Comparison of ENCODE assay signal across 8 cellular contexts in genomic region chr15:74790080-74790916, GRCh38. TPM values are rescaled to one million over a fixed set of nuclear protein-coding genes. Genes with fewer than 3 reads are reported as not detected.
DNase-seq lines count a peak whose midpoint lies in the region; ATAC-seq and TF ChIP-seq lines count a peak whose summit lies in the region.

No MANE protein-coding gene starts in this region.

- H2AFZ ChIP-seq in mammary epithelial cell (ENCODE audit: low read depth, low read length): no peak overlapping the region

- no peaks in the 10 kb centered on the region for H3K36me3 Mint-ChIP-seq in MCF 10A (ENCODE audit: insufficient read depth, unreplicated experiment)
- peaks cover 41% of the 10 kb centered on the region for H3K36me3 Mint-ChIP-seq in central memory CD8-positive, alpha-beta T cell (ENCODE audit: insufficient read depth)
- H3K36me3 Mint-ChIP-seq in WTC11: no peaks in the 10 kb centered on the region

- 56% methylated on average over 15 of the region's 15 CpGs for WGBS in mammary epithelial cell (ENCODE audit: low coverage, missing lambda C conversion rate)
- 89 to 91% methylated on average over 10 to 13 of the region's 15 CpGs for WGBS in mesodermal cell (ENCODE audit: insufficient coverage in 2 of 2), 2 experiments

- POLR2A ChIA-PET in MCF 10A (lab: Yijun Ruan, JAX): interaction anchor here (0.9 kb wide), 2 partner anchors 9 to 116 kb away, joined by 3 to 4 read pairs; partner anchors contain the start of gene FAM219B
- POLR2A ChIA-PET in WTC11 (lab: Charles Lee): interaction anchor here (0.5 kb wide), 1 partner anchor 67 kb away, joined by 3 read pairs; no protein-coding TSS in a partner anchor

- H3K4me3 ChIP-seq in mammary epithelial cell (replicated peaks in 1 of 3; ENCODE audit: insufficient read depth in 1 of 3, low read depth in 2 of 3, low read length in 3 of 3): no peak overlapping the region
- no peak overlapping the region for H3K4me3 ChIP-seq in RWPE2 (ENCODE audit: severe bottlenecking)
- H3K4me3 ChIP-seq in mesodermal cell (ENCODE audit: extremely low read depth, insufficient read depth, low read length, poor library complexity, severe bottlenecking): no peak overlapping the region
- H3K4me3 ChIP-seq in upper lobe of right lung: peak overlapping the region; percentile 29

- no peak overlapping the region for H3K4me2 ChIP-seq in mammary epithelial cell (ENCODE audit: insufficient read depth, low read depth, low read length)

- no peaks in the 10 kb centered on the region for H3K27me3 Mint-ChIP-seq in MCF 10A (ENCODE audit: insufficient read depth, unreplicated experiment)
- no peaks in the 10 kb centered on the region for H3K27me3 Mint-ChIP-seq in central memory CD8-positive, alpha-beta T cell
- no peaks in the 10 kb centered on the region; the same call in 1 of the 2 replicates for H3K27me3 Mint-ChIP-seq in WTC11 (ENCODE audit: low read depth)

- DNase-seq in MCF 10A (ENCODE audit: unreplicated experiment): peak; percentile 58
- no peak for DNase-seq in mammary epithelial cell
- no peak for DNase-seq in RWPE2 (ENCODE audit: low spot score)
- DNase-seq in central memory CD8-positive, alpha-beta T cell (ENCODE audit: low spot score in 2 of 2): no peak
- peak; percentile 82 for DNase-seq in upper lobe of right lung
- DNase-seq in ecto neural progenitor cell (ENCODE audit: low spot score): no peak
- DNase-seq in WTC11 (ENCODE audit: low spot score): no peak

- H3K4me1 ChIP-seq in mammary epithelial cell (ENCODE audit: insufficient read depth, low read length) (peaks cover 43% of the 10 kb centered on the region), RWPE2 (ENCODE audit: insufficient read depth, poor library complexity, severe bottlenecking) (peaks cover 43% of the 10 kb centered on the region), mesodermal cell (ENCODE audit: control insufficient read depth, insufficient read depth, low read length, poor library complexity, severe bottlenecking) (peaks cover 21% of the 10 kb centered on the region), upper lobe of right lung (peaks cover 81% of the 10 kb centered on the region)

- no peaks in the 10 kb centered on the region for H3K9me3 Mint-ChIP-seq in MCF 10A (ENCODE audit: unreplicated experiment)
- no peaks in the 10 kb centered on the region for H3K9me3 Mint-ChIP-seq in central memory CD8-positive, alpha-beta T cell
- H3K9me3 Mint-ChIP-seq in WTC11: no peaks in the 10 kb centered on the region

- TF ChIP-seq CTCF in MCF 10A (IDR thresholded peaks at IDR 0.05; ENCODE audit: unreplicated experiment): no peak
- no peak for TF ChIP-seq CTCF in mammary epithelial cell (conservative IDR thresholded peaks at IDR 0.05 in 1 of 2, IDR thresholded peaks at IDR 0.05 in 1 of 2; ENCODE audit: extremely low read depth in 1 of 2, insufficient read depth in 1 of 2, low read depth in 1 of 2, low read length in 2 of 2)
- TF ChIP-seq CTCF in RWPE2 (IDR thresholded peaks at IDR 0.05; ENCODE audit: poor library complexity, severe bottlenecking): no peak
- no peak for TF ChIP-seq CTCF in upper lobe of right lung (IDR thresholded peaks at IDR 0.05)
- TF ChIP-seq CTCF in WTC11 (IDR thresholded peaks at IDR 0.05): no peak

- CTCF ChIA-PET in MCF 10A (lab: Yijun Ruan, JAX) (interaction anchor here (0.6 to 6.4 kb wide), 7 partner anchors 9 to 484 kb away, joined by 3 to 57 read pairs (median 3); no protein-coding TSS in a partner anchor), mammary epithelial cell (lab: Charles Lee; ENCODE audit: low non-redundant PET) (no interaction called here), WTC11 (lab: Charles Lee) (interaction anchor here (1.0 to 14.8 kb wide), 2 partner anchors 9 to 16 kb away, joined by 3 to 360 read pairs; no protein-coding TSS in a partner anchor)

- in situ Hi-C loops in mammary epithelial cell (cut with MboI; ENCODE audit: low sequenced_read_pairs in 2 of 2): no loop called here

- H4K20me1 ChIP-seq in mammary epithelial cell (ENCODE audit: insufficient read depth, low read length): peaks cover 3% of the 10 kb centered on the region

- peaks cover 95% of the 10 kb centered on the region for H3K79me2 ChIP-seq in mammary epithelial cell (ENCODE audit: insufficient read depth, low read length)

- H3K27me3 ChIP-seq in mammary epithelial cell (ENCODE audit: insufficient read depth, low read length) (no peaks in the 10 kb centered on the region), RWPE2 (ENCODE audit: insufficient read depth, poor library complexity, severe bottlenecking) (no peaks in the 10 kb centered on the region), upper lobe of right lung (no peaks in the 10 kb centered on the region)

- intact Hi-C loops in MCF 10A (cut with micrococcal nuclease): no loop called here
- intact Hi-C loops in mammary epithelial cell (cut with micrococcal nuclease): no loop called here
- intact Hi-C loops in upper lobe of right lung (cut with DNase I): no loop called here

- H3K4me1 Mint-ChIP-seq in MCF 10A (ENCODE audit: insufficient read depth, unreplicated experiment): peaks cover 44% of the 10 kb centered on the region
- H3K4me1 Mint-ChIP-seq in central memory CD8-positive, alpha-beta T cell: peaks cover 79% of the 10 kb centered on the region
- peaks cover 41% of the 10 kb centered on the region for H3K4me1 Mint-ChIP-seq in WTC11

- H3K27ac ChIP-seq in mammary epithelial cell (ENCODE audit: insufficient read depth, low read depth, low read length) (no peak overlapping the region), RWPE2 (ENCODE audit: poor library complexity, severe bottlenecking) (peak overlapping the region; percentile 36), mesodermal cell (ENCODE audit: low read depth, low read length, severe bottlenecking) (peak overlapping the region; percentile 41), upper lobe of right lung (peak overlapping the region; percentile 84)

- H3K9ac ChIP-seq in mammary epithelial cell (ENCODE audit: insufficient read depth, low read length): no peak overlapping the region

- H3K36me3 ChIP-seq in mammary epithelial cell (ENCODE audit: insufficient read depth, low read length) (no peaks in the 10 kb centered on the region), RWPE2 (ENCODE audit: low read depth) (peaks cover 27% of the 10 kb centered on the region), mesodermal cell (ENCODE audit: control insufficient read depth, insufficient read depth, low read length) (peaks cover 34% of the 10 kb centered on the region), upper lobe of right lung (no peaks in the 10 kb centered on the region)

- BruUV-seq in MCF 10A (replicated peaks; lab: Mats Ljungman, UMichigan) (no TSS peak), mammary epithelial cell (replicated peaks; lab: Mats Ljungman, UMichigan) (no TSS peak)

- dilution Hi-C loops in mammary epithelial cell (cut with HindIII; ENCODE audit: low sequenced_read_pairs): no loop called here

- no peaks in the 10 kb centered on the region for H3K9me3 ChIP-seq in mammary epithelial cell (replicated peaks; ENCODE audit: insufficient read depth, low read length)
- H3K9me3 ChIP-seq in RWPE2 (ENCODE audit: severe bottlenecking): no peaks in the 10 kb centered on the region
- no peaks in the 10 kb centered on the region for H3K9me3 ChIP-seq in mesodermal cell (ENCODE audit: control insufficient read depth, low read length)
- H3K9me3 ChIP-seq in upper lobe of right lung: no peaks in the 10 kb centered on the region

- H3K4me3 Mint-ChIP-seq in MCF 10A (ENCODE audit: unreplicated experiment) (no peak overlapping the region), WTC11 (no peak overlapping the region)
- H3K4me3 Mint-ChIP-seq in central memory CD8-positive, alpha-beta T cell: peak overlapping the region; percentile 79

- peak; percentile 12; the same call in 2 of the 3 replicates for ATAC-seq in RWPE2 (ENCODE audit: low read depth)
- ATAC-seq in central memory CD8-positive, alpha-beta T cell (replicated peaks; ENCODE audit: extremely low read depth, poor library complexity, severe bottlenecking): no peak
- peak; percentile 5 for ATAC-seq in upper lobe of right lung
- no peak for ATAC-seq in WTC11

- H3K27ac Mint-ChIP-seq in MCF 10A (ENCODE audit: low read depth, unreplicated experiment) (peak overlapping the region; percentile 28), WTC11 (no peak overlapping the region)
- H3K27ac Mint-ChIP-seq in central memory CD8-positive, alpha-beta T cell (ENCODE audit: low read depth): peak overlapping the region; percentile 93

RNA-seq across cellular contexts. Expression of gene CSK, which starts 8.4 kb away (rescaled TPM):
- total RNA-seq in MCF 10A (2022) (50.4 and 65.3 TPM in 2 replicates), mammary epithelial cell (10 to 100 TPM; 23.2 to 64.6 TPM), upper lobe of right lung (65.6 TPM), WTC11 (2021) (55.1 to 55.9 TPM (median 55.3 TPM) in 3 replicates)
- 36.6 TPM for polyA plus RNA-seq in mammary epithelial cell
- polyA minus RNA-seq in mammary epithelial cell: 88.5 TPM
- 41.1 TPM for polyA plus RNA-seq in mesodermal cell (2013, experiment 1 of 2)
- 35.7 TPM for polyA plus RNA-seq in mesodermal cell (2013, experiment 2 of 2)

RNA-seq across cellular contexts. Expression of gene LMAN1L, which starts 22.3 kb away (rescaled TPM):
- total RNA-seq in MCF 10A (2022): 0.23 TPM in 1 of 2 replicates, not detected in the other
- under 1 TPM in 1 of 2 donors, not detected in 1; 0.14 TPM for total RNA-seq in mammary epithelial cell
- polyA plus RNA-seq in mammary epithelial cell: not detected
- polyA minus RNA-seq in mammary epithelial cell: not detected
- polyA plus RNA-seq in mesodermal cell (2013, experiment 1 of 2): not detected
- not detected for polyA plus RNA-seq in mesodermal cell (2013, experiment 2 of 2)
- total RNA-seq in upper lobe of right lung: not detected
- not detected in 3 replicates for total RNA-seq in WTC11 (2021)

RNA-seq across cellular contexts. Expression of gene CPLX3, which starts 36.1 kb away (rescaled TPM):
- total RNA-seq in MCF 10A (2022) (not detected in 2 replicates), mammary epithelial cell (not detected), upper lobe of right lung (not detected), WTC11 (2021) (0.09 to 0.21 TPM (median 0.09 TPM) in 3 replicates)
- polyA plus RNA-seq in mammary epithelial cell: not detected
- not detected for polyA minus RNA-seq in mammary epithelial cell
- not detected for polyA plus RNA-seq in mesodermal cell (2013, experiment 1 of 2)
- polyA plus RNA-seq in mesodermal cell (2013, experiment 2 of 2): not detected

RNA-seq across cellular contexts. Expression of gene CYP1A2, which starts 41.7 kb away (rescaled TPM):
- total RNA-seq in MCF 10A (2022) (not detected in 2 replicates), mammary epithelial cell (not detected), upper lobe of right lung (0.32 TPM), WTC11 (2021) (0.07 TPM in 1 of 3 replicates, not detected in the others)
- not detected for polyA plus RNA-seq in mammary epithelial cell
- polyA minus RNA-seq in mammary epithelial cell: not detected
- not detected for polyA plus RNA-seq in mesodermal cell (2013, experiment 1 of 2)
- polyA plus RNA-seq in mesodermal cell (2013, experiment 2 of 2): not detected

RNA-seq across cellular contexts. Expression of gene ULK3, which starts 52.7 kb away (rescaled TPM):
- total RNA-seq in MCF 10A (2022): 27.6 and 31.3 TPM in 2 replicates
- total RNA-seq in mammary epithelial cell: 10 to 100 TPM; 20.0 to 26.3 TPM
- polyA plus RNA-seq in mammary epithelial cell: 17.8 TPM
- polyA minus RNA-seq in mammary epithelial cell: 22.1 TPM
- 23.7 TPM for polyA plus RNA-seq in mesodermal cell (2013, experiment 1 of 2)
- polyA plus RNA-seq in mesodermal cell (2013, experiment 2 of 2): 17.1 TPM
- 43.9 TPM for total RNA-seq in upper lobe of right lung
- 34.4 to 38.9 TPM (median 37.4 TPM) in 3 replicates for total RNA-seq in WTC11 (2021)

Comparison
In these comparisons a context has a peak if more than half of its experiments do, and no peak if none do; other contexts are left out.
1. DNase-seq: peak in MCF 10A (single experiment) and upper lobe of right lung (single experiment); none in mammary epithelial cell (single experiment), RWPE2 (single experiment), central memory CD8-positive, alpha-beta T cell (0 of 2), ecto neural progenitor cell (single experiment) and WTC11 (single experiment).
2. ATAC-seq: peak in RWPE2 (single experiment) and upper lobe of right lung (single experiment); none in central memory CD8-positive, alpha-beta T cell (single experiment) and WTC11 (single experiment).